In the genomic region with DNA sequence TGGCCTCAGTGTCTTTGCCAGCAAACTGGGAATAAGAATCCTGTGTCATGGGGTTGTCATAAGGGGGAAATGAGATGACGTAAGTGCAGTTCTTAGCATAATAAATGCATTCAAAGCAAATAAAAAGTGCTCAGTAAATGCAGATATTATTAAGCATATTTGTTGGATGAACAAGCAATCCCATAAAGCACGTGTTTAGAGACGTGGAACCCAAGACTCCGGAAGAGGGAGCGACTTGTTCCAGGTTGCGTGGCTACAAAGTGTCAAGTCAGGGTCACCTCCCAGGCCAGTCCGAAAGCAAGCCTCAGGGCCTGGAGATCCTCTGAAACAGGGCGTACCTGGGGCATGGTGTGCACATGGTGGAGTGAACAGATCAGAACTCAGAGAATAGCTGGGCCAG, we compare ENCODE assay signal across 1 cellular context.
TF ChIP-seq lines count a peak whose summit lies in the region.

No MANE protein-coding gene starts in this region.

TF ChIP-seq in GM23338, 12 proteins besides CTCF, POLR2A, EP300 and RAD21:
- TF ChIP-seq, protein P1, sequence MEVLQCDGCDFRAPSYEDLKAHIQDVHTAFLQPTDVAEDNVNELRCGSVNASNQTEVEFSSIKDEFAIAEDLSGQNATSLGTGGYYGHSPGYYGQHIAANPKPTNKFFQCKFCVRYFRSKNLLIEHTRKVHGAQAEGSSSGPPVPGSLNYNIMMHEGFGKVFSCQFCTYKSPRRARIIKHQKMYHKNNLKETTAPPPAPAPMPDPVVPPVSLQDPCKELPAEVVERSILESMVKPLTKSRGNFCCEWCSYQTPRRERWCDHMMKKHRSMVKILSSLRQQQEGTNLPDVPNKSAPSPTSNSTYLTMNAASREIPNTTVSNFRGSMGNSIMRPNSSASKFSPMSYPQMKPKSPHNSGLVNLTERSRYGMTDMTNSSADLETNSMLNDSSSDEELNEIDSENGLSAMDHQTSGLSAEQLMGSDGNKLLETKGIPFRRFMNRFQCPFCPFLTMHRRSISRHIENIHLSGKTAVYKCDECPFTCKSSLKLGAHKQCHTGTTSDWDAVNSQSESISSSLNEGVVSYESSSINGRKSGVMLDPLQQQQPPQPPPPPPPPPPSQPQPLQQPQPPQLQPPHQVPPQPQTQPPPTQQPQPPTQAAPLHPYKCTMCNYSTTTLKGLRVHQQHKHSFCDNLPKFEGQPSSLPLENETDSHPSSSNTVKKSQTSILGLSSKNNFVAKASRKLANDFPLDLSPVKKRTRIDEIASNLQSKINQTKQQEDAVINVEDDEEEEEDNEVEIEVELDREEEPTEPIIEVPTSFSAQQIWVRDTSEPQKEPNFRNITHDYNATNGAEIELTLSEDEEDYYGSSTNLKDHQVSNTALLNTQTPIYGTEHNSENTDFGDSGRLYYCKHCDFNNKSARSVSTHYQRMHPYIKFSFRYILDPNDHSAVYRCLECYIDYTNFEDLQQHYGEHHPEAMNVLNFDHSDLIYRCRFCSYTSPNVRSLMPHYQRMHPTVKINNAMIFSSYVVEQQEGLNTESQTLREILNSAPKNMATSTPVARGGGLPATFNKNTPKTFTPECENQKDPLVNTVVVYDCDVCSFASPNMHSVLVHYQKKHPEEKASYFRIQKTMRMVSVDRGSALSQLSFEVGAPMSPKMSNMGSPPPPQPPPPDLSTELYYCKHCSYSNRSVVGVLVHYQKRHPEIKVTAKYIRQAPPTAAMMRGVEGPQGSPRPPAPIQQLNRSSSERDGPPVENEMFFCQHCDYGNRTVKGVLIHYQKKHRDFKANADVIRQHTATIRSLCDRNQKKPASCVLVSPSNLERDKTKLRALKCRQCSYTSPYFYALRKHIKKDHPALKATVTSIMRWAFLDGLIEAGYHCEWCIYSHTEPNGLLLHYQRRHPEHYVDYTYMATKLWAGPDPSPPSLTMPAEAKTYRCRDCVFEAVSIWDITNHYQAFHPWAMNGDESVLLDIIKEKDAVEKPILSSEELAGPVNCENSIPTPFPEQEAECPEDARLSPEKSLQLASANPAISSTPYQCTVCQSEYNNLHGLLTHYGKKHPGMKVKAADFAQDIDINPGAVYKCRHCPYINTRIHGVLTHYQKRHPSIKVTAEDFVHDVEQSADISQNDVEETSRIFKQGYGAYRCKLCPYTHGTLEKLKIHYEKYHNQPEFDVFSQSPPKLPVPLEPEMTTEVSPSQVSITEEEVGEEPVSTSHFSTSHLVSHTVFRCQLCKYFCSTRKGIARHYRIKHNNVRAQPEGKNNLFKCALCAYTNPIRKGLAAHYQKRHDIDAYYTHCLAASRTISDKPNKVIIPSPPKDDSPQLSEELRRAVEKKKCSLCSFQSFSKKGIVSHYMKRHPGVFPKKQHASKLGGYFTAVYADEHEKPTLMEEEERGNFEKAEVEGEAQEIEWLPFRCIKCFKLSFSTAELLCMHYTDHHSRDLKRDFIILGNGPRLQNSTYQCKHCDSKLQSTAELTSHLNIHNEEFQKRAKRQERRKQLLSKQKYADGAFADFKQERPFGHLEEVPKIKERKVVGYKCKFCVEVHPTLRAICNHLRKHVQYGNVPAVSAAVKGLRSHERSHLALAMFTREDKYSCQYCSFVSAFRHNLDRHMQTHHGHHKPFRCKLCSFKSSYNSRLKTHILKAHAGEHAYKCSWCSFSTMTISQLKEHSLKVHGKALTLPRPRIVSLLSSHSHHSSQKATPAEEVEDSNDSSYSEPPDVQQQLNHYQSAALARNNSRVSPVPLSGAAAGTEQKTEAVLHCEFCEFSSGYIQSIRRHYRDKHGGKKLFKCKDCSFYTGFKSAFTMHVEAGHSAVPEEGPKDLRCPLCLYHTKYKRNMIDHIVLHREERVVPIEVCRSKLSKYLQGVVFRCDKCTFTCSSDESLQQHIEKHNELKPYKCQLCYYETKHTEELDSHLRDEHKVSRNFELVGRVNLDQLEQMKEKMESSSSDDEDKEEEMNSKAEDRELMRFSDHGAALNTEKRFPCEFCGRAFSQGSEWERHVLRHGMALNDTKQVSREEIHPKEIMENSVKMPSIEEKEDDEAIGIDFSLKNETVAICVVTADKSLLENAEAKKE (CRISPR knock-in tag; IDR thresholded peaks at IDR 0.05) = no peak
- TF ChIP-seq, protein P2, sequence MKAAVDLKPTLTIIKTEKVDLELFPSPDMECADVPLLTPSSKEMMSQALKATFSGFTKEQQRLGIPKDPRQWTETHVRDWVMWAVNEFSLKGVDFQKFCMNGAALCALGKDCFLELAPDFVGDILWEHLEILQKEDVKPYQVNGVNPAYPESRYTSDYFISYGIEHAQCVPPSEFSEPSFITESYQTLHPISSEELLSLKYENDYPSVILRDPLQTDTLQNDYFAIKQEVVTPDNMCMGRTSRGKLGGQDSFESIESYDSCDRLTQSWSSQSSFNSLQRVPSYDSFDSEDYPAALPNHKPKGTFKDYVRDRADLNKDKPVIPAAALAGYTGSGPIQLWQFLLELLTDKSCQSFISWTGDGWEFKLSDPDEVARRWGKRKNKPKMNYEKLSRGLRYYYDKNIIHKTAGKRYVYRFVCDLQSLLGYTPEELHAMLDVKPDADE (IDR thresholded peaks at IDR 0.05) = no peak
- TF ChIP-seq, protein P3, sequence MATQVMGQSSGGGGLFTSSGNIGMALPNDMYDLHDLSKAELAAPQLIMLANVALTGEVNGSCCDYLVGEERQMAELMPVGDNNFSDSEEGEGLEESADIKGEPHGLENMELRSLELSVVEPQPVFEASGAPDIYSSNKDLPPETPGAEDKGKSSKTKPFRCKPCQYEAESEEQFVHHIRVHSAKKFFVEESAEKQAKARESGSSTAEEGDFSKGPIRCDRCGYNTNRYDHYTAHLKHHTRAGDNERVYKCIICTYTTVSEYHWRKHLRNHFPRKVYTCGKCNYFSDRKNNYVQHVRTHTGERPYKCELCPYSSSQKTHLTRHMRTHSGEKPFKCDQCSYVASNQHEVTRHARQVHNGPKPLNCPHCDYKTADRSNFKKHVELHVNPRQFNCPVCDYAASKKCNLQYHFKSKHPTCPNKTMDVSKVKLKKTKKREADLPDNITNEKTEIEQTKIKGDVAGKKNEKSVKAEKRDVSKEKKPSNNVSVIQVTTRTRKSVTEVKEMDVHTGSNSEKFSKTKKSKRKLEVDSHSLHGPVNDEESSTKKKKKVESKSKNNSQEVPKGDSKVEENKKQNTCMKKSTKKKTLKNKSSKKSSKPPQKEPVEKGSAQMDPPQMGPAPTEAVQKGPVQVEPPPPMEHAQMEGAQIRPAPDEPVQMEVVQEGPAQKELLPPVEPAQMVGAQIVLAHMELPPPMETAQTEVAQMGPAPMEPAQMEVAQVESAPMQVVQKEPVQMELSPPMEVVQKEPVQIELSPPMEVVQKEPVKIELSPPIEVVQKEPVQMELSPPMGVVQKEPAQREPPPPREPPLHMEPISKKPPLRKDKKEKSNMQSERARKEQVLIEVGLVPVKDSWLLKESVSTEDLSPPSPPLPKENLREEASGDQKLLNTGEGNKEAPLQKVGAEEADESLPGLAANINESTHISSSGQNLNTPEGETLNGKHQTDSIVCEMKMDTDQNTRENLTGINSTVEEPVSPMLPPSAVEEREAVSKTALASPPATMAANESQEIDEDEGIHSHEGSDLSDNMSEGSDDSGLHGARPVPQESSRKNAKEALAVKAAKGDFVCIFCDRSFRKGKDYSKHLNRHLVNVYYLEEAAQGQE (IDR thresholded peaks at IDR 0.05; ENCODE audit: unreplicated experiment) = no peak
- no peak for TF ChIP-seq ZNF331 (CRISPR knock-in tag; IDR thresholded peaks at IDR 0.05; ENCODE audit: low read depth)
- TF ChIP-seq CREB1 (CRISPR knock-in tag; IDR thresholded peaks at IDR 0.05; ENCODE audit: low read depth) = no peak
